Comparison of ENCODE assay signal across 1 cellular context in the genomic region with DNA sequence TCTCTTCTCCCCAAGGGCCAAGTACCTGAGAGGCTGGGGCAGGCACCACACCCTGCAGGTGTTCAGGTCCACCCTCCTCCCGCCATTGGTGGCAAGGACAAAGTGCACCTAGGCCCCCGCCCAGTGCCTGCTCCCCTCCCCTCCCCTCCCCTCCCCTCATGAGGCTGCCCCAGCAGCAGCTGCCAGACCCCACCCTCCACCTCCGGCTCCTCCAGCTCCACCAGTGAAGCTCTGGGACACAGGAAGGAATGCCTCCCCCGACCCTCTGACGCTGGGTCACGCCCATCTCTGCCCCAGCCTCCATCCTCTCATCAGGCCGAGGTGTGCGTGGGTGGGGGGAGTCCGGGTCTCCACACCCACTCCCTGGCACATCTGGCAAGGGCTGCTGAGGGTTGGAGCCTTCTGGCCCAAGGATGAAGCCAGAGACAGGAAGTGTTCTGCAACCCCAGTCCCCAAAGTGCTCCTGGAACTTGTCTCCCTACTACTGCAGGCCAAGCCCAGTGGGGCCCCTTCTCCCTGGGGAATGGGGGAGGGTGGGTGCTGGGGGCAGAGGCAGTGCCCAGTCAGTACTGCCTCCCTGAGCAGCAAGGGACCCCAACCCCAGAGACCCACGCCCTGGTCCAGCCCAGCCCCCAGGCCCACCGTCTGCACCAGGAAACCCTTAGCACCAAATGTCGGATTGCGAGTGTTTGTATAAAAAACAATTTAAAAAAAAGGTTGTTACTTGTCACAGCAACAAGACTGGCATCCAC.
TF ChIP-seq lines count a peak whose summit lies in the region.

No MANE protein-coding gene starts in this region.

TF ChIP-seq in K562, 482 proteins besides CTCF, POLR2A, EP300 and RAD21:
- TF ChIP-seq, protein P1, sequence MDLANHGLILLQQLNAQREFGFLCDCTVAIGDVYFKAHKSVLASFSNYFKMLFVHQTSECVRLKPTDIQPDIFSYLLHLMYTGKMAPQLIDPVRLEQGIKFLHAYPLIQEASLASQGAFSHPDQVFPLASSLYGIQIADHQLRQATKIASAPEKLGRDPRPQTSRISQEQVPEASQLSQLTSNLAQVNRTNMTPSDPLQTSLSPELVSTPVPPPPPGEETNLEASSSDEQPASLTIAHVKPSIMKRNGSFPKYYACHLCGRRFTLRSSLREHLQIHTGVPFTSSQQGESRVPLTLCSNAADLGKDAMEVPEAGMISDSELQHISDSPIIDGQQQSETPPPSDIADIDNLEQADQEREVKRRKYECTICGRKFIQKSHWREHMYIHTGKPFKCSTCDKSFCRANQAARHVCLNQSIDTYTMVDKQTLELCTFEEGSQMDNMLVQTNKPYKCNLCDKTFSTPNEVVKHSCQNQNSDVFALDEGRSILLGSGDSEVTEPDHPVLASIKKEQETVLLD (IDR thresholded peaks at IDR 0.05): no peak
- TF ChIP-seq GABPB1 (CRISPR knock-in tag; IDR thresholded peaks at IDR 0.05) (0 out of 2 replicates have a peak, but pooled peaks have one; percentile 36), EGR1 (conservative IDR thresholded peaks at IDR 0.05) (peak; percentile 83), TGIF2 (CRISPR knock-in tag; IDR thresholded peaks at IDR 0.05) (no peak)
- TF ChIP-seq, protein P2, sequence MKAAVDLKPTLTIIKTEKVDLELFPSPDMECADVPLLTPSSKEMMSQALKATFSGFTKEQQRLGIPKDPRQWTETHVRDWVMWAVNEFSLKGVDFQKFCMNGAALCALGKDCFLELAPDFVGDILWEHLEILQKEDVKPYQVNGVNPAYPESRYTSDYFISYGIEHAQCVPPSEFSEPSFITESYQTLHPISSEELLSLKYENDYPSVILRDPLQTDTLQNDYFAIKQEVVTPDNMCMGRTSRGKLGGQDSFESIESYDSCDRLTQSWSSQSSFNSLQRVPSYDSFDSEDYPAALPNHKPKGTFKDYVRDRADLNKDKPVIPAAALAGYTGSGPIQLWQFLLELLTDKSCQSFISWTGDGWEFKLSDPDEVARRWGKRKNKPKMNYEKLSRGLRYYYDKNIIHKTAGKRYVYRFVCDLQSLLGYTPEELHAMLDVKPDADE (conservative IDR thresholded peaks at IDR 0.05; ENCODE audit: control insufficient read depth, low read depth, low read length): 0 out of 2 replicates have a peak, but pooled peaks have one; percentile 12
- TF ChIP-seq, protein P3, sequence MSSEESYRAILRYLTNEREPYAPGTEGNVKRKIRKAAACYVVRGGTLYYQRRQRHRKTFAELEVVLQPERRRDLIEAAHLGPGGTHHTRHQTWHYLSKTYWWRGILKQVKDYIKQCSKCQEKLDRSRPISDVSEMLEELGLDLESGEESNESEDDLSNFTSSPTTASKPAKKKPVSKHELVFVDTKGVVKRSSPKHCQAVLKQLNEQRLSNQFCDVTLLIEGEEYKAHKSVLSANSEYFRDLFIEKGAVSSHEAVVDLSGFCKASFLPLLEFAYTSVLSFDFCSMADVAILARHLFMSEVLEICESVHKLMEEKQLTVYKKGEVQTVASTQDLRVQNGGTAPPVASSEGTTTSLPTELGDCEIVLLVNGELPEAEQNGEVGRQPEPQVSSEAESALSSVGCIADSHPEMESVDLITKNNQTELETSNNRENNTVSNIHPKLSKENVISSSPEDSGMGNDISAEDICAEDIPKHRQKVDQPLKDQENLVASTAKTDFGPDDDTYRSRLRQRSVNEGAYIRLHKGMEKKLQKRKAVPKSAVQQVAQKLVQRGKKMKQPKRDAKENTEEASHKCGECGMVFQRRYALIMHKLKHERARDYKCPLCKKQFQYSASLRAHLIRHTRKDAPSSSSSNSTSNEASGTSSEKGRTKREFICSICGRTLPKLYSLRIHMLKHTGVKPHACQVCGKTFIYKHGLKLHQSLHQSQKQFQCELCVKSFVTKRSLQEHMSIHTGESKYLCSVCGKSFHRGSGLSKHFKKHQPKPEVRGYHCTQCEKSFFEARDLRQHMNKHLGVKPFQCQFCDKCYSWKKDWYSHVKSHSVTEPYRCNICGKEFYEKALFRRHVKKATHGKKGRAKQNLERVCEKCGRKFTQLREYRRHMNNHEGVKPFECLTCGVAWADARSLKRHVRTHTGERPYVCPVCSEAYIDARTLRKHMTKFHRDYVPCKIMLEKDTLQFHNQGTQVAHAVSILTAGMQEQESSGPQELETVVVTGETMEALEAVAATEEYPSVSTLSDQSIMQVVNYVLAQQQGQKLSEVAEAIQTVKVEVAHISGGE (CRISPR knock-in tag; IDR thresholded peaks at IDR 0.05): peak in 1 of 3 experiments; percentile 36; a peak in 1 of 6 replicates
